In genomic region chr2:8580316-8581047, GRCh38 we compare ENCODE assay signal across 2 cellular contexts.
TF ChIP-seq lines count a peak whose summit lies in the region.

No MANE protein-coding gene starts in this region.

TF ChIP-seq in HCT116, 20 proteins besides CTCF, POLR2A, EP300 and RAD21:
- peak; percentile 14; the same call in 1 of the 2 replicates for TF ChIP-seq MAX (IDR thresholded peaks at IDR 0.05)
- TF ChIP-seq EGR1 (IDR thresholded peaks at IDR 0.05; ENCODE audit: low read depth) = no peak

TF ChIP-seq in K562, 482 proteins besides CTCF, POLR2A, EP300 and RAD21:
- TF ChIP-seq ZBTB26 (CRISPR knock-in tag; IDR thresholded peaks at IDR 0.05) = no peak
- 0 out of 2 replicates have a peak, but pooled peaks have one; percentile 5 for TF ChIP-seq ZSCAN32 (CRISPR knock-in tag; IDR thresholded peaks at IDR 0.05)
